Comparison of ENCODE assay signal across 14 cellular contexts in genomic region chr13:33154911-33155310, GRCh38.
"Had no signal": no experiment of that assay in that cellular context is flagged by ENCODE, and none has a peak within 500 bp of the region (broad histone marks: within the 10 kb centered on the region; RNA-seq: fewer than 3 reads in every experiment).

No MANE protein-coding gene starts in this region.

- H3K9me3 ChIP-seq: ovary, transverse colon had no signal

- H3K4me3 ChIP-seq: dorsolateral prefrontal cortex, ovary, SK-N-MC, transverse colon had no signal

- H3K36me3 ChIP-seq: ovary had no signal

- H3K27me3 ChIP-seq: dorsolateral prefrontal cortex, ovary, transverse colon had no signal

- DNase-seq: activated CD4-positive, alpha-beta T cell treated with anti-CD3 and anti-CD28 coated beads, Interleukin-2, amount 50 U/mL, for 4 hours; activated CD4-positive, CD25-positive, alpha-beta regulatory T cell treated with anti-CD3 and anti-CD28 coated beads, Interleukin-2, amount 50 U/mL, for 72 hours; activated naive CD4-positive, alpha-beta T cell treated with anti-CD3 and anti-CD28 coated beads for 36 hours; activated naive CD8-positive, alpha-beta T cell treated with anti-CD3 and anti-CD28 coated beads, Interleukin-2, amount 50 U/mL, for 24 hours; aorta; dorsolateral prefrontal cortex; endodermal cell; erythroblast; ovary; stimulated activated CD4-positive, alpha-beta T cell treated with anti-CD3 and anti-CD28 coated beads, Interleukin-4, amount 100 ng/mL, for 1 hour; stimulated activated naive B cell treated with anti-CD40 and anti-IgM and Interleukin-4, amounts not matched to agents 10 μg/mL and 1 μg/mL and 100 μg/mL, for 72 hours; substantia nigra; transverse colon had no signal

- ATAC-seq: activated naive CD8-positive, alpha-beta T cell treated with anti-CD3 and anti-CD28 coated beads, Interleukin-2, amount 50 U/mL, for 24 hours; stimulated activated naive B cell treated with anti-CD40 and anti-IgM and Interleukin-4, amounts not matched to agents 10 μg/mL and 1 μg/mL and 100 μg/mL, for 72 hours had no signal

- H3K27ac ChIP-seq: ovary, SK-N-MC had no signal
